In the genomic region with DNA sequence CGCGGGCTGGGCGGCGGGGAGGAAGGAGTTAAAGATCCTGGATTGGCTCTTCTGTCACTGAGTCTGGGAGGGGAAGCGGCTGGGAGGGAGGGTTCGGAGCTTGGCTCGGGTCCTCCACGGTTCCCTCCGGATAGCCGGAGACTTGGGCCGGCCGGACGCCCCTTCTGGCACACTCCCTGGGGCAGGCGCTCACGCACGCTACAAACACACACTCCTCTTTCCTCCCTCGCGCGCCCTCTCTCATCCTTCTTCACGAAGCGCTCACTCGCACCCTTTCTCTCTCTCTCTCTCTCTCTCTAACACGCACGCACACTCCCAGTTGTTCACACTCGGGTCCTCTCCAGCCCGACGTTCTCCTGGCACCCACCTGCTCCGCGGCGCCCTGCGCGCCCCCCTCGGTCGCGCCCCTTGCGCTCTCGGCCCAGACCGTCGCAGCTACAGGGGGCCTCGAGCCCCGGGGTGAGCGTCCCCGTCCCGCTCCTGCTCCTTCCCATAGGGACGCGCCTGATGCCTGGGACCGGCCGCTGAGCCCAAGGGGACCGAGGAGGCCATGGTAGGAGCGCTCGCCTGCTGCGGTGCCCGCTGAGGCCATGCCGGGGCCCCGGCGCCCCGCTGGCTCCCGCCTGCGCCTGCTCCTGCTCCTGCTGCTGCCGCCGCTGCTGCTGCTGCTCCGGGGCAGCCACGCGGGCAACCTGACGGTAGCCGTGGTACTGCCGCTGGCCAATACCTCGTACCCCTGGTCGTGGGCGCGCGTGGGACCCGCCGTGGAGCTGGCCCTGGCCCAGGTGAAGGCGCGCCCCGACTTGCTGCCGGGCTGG, we compare ENCODE assay signal across 8 cellular contexts. TPM values are rescaled to one million over a fixed set of nuclear protein-coding genes. Genes with fewer than 3 reads are reported as not detected.
A peak's percentile ranks its signal among the peaks of the same experiment; 100 is the strongest.
DNase-seq lines count a peak whose midpoint lies in the region; ATAC-seq and TF ChIP-seq lines count a peak whose summit lies in the region.

A gene (plus strand): TSS at position 170 of the 818 bp plus-strand sequence. CDS start 421 bp downstream, at position 591.

- peaks cover 20 to 24% of the 10 kb centered on the region in 2 donors for H3K36me3 ChIP-seq in ascending aorta

- intact Hi-C loops in ascending aorta (cut with DNase I), result loop anchor here (1.0 to 5.0 kb wide), 2 partner anchors 71 to 309 kb away; a partner anchor contains a TSS
- intact Hi-C loops in sciatic nerve (cut with DNase I), result no loop called here

- ATAC-seq in sciatic nerve, result peak; percentile 83
- no peak for ATAC-seq in GM19395 (IDR thresholded peaks at IDR 0.05; ENCODE audit: unreplicated experiment)
- ATAC-seq in GM19035 (IDR thresholded peaks at IDR 0.05; ENCODE audit: unreplicated experiment), result no peak

- H3K4me1 ChIP-seq in ascending aorta, result peaks cover 5 to 12% of the 10 kb centered on the region in 2 donors

- H3K4me3 ChIP-seq in ascending aorta, result peak within 1 kb of the TSS; percentile 81 to 92

- H3K9me3 ChIP-seq in ascending aorta, result no peaks in the 10 kb centered on the region

- no peaks in the 10 kb centered on the region for H3K27me3 ChIP-seq in ascending aorta

- no peak for TF ChIP-seq CTCF in ascending aorta (IDR thresholded peaks at IDR 0.05)

- peak within 1 kb of the TSS; percentile 88 to 96 for H3K27ac ChIP-seq in ascending aorta

- peak; percentile 69 for DNase-seq in DMS 273 (lab: John Stamatoyannopoulos, UW; ENCODE audit: unreplicated experiment)
- no peak for DNase-seq in DMS 273 treated with DMSO at 0.1 percent for 48 hours (lab: John Stamatoyannopoulos, UW)
- peak; percentile 33 for DNase-seq in NCI-H2171 (lab: John Stamatoyannopoulos, UW)
- peak in 1 of 2 donors; percentile 89 for DNase-seq in ascending aorta (ENCODE audit: low spot score in 2 of 2)
- peak; percentile 61 for DNase-seq in hepatic stellate cell (ENCODE audit: low spot score)
- DNase-seq in sciatic nerve (ENCODE audit: low spot score), result peak; percentile 78

RNA-seq across cellular contexts. Expression of the gene that starts here (rescaled TPM):
- total RNA-seq in ascending aorta (187 TPM), sciatic nerve (34.1 TPM)
